ENCODE assay signal across 8 cellular contexts in the genomic region with DNA sequence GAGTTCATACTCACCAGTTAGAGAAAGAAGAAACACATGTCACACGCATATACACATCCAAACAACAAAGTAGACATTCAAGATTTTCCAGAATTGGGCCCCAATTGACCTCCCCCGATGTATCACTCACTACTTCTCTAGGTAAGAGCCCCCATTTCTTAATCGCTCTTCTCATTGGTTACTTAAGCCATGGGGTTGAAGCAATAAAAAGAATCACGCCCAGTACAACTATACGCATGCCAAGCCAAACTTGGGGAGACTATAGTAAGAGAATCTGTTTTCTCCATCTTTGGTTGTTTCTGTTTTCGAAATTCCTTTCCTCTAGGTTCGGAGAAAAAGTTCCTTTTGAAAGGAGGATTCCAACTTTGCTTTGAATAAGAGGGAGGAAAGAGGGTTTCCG. TPM values are rescaled to one million over a fixed set of nuclear protein-coding genes. Genes with fewer than 3 reads are reported as not detected.
DNase-seq lines count a peak whose midpoint lies in the region; ATAC-seq and TF ChIP-seq lines count a peak whose summit lies in the region.

No MANE protein-coding gene starts in this region.

- intact Hi-C loops in activated T-helper 1 cell treated with anti-CD3 and anti-CD28 coated beads, Interleukin-12 subunit alpha, Interleukin-12 subunit beta, Interleukin-2, Interleukin-4 antibody, amounts not matched to agents 30 ng/mL and 10 ng/mL and 1 ng/mL, durations not matched to agents 14 hours and 24 hours and 36 hours (cut with micrococcal nuclease) = loop anchor here (1.0 to 5.0 kb wide), 4 partner anchors 34 to 174 kb away; no protein-coding TSS in a partner anchor
- intact Hi-C loops in left ventricle myocardium superior (cut with micrococcal nuclease) = no loop called here

- H3K4me3 ChIP-seq in BJ (ENCODE audit: low read depth, low read length) = peak overlapping the region; percentile 61
- H3K4me3 ChIP-seq in rectal smooth muscle tissue (ENCODE audit: low read length) = peak overlapping the region; percentile 85

- H3K9ac ChIP-seq in rectal smooth muscle tissue (ENCODE audit: low read length) = peak overlapping the region; percentile 87

- POLR2A ChIA-PET in BJ (lab: Charles Lee) = no interaction called here

- no peaks in the 10 kb centered on the region for H3K9me3 Mint-ChIP-seq in activated T-helper 1 cell treated with anti-CD3 and anti-CD28 coated beads, Interleukin-12 subunit alpha, Interleukin-12 subunit beta, Interleukin-2, Interleukin-4 antibody, amounts not matched to agents 30 ng/mL and 10 ng/mL and 1 ng/mL, durations not matched to agents 14 hours and 24 hours and 36 hours

- DNase-seq in BJ (ENCODE audit: low read depth) = peak; percentile 9
- DNase-seq in activated T-helper 1 cell treated with anti-CD3 and anti-CD28 coated beads, Interleukin-12 subunit alpha, Interleukin-12 subunit beta, Interleukin-2, Interleukin-4 antibody, amounts not matched to agents 30 ng/mL and 10 ng/mL and 1 ng/mL, durations not matched to agents 14 hours and 24 hours and 36 hours (ENCODE audit: low spot score) = no peak
- DNase-seq in left ventricle myocardium superior = no peak
- DNase-seq in NCI-H1436 treated with DMSO at 0.1 percent for 48 hours (lab: John Stamatoyannopoulos, UW) = no peak
- DNase-seq in NCI-H1417 treated with DMSO at 0.1 percent for 48 hours (lab: John Stamatoyannopoulos, UW) = no peak
- no peak for DNase-seq in SKM-1 (lab: John Stamatoyannopoulos, UW; ENCODE audit: unreplicated experiment)

- H3K27me3 Mint-ChIP-seq in activated T-helper 1 cell treated with anti-CD3 and anti-CD28 coated beads, Interleukin-12 subunit alpha, Interleukin-12 subunit beta, Interleukin-2, Interleukin-4 antibody, amounts not matched to agents 30 ng/mL and 10 ng/mL and 1 ng/mL, durations not matched to agents 14 hours and 24 hours and 36 hours (ENCODE audit: insufficient read depth) = peaks cover 31% of the 10 kb centered on the region

- H3K36me3 Mint-ChIP-seq in activated T-helper 1 cell treated with anti-CD3 and anti-CD28 coated beads, Interleukin-12 subunit alpha, Interleukin-12 subunit beta, Interleukin-2, Interleukin-4 antibody, amounts not matched to agents 30 ng/mL and 10 ng/mL and 1 ng/mL, durations not matched to agents 14 hours and 24 hours and 36 hours (ENCODE audit: low read depth) = peaks cover 31% of the 10 kb centered on the region

- no peak for TF ChIP-seq CTCF in BJ (IDR thresholded peaks at IDR 0.05; ENCODE audit: insufficient read depth, low read depth, low read length)

- ATAC-seq in HG03060 (IDR thresholded peaks at IDR 0.05; ENCODE audit: low read depth, unreplicated experiment) = peak; percentile 10
- peak; percentile 39 for ATAC-seq in left ventricle myocardium superior

- H3K4me1 Mint-ChIP-seq in activated T-helper 1 cell treated with anti-CD3 and anti-CD28 coated beads, Interleukin-12 subunit alpha, Interleukin-12 subunit beta, Interleukin-2, Interleukin-4 antibody, amounts not matched to agents 30 ng/mL and 10 ng/mL and 1 ng/mL, durations not matched to agents 14 hours and 24 hours and 36 hours (ENCODE audit: low read depth) = peaks cover 31% of the 10 kb centered on the region

- no peaks in the 10 kb centered on the region for H3K27me3 ChIP-seq in BJ (ENCODE audit: control insufficient read depth, insufficient read depth, low read length)
- no peaks in the 10 kb centered on the region for H3K27me3 ChIP-seq in rectal smooth muscle tissue (ENCODE audit: control insufficient read depth, insufficient read depth, low read length)

- H3K36me3 ChIP-seq in BJ (ENCODE audit: control insufficient read depth, insufficient read depth, low read length) (no peaks in the 10 kb centered on the region), rectal smooth muscle tissue (ENCODE audit: control insufficient read depth, insufficient read depth, low read length) (peaks cover 3% of the 10 kb centered on the region)

- H3K27ac ChIP-seq in rectal smooth muscle tissue (ENCODE audit: low read depth, low read length) = peak overlapping the region; percentile 89

- CTCF ChIA-PET in BJ (lab: Yijun Ruan, JAX) = no interaction called here

- peak overlapping the region; percentile 96 for H3K4me3 Mint-ChIP-seq in activated T-helper 1 cell treated with anti-CD3 and anti-CD28 coated beads, Interleukin-12 subunit alpha, Interleukin-12 subunit beta, Interleukin-2, Interleukin-4 antibody, amounts not matched to agents 30 ng/mL and 10 ng/mL and 1 ng/mL, durations not matched to agents 14 hours and 24 hours and 36 hours

- peak overlapping the region; percentile 81 for H3K27ac Mint-ChIP-seq in activated T-helper 1 cell treated with anti-CD3 and anti-CD28 coated beads, Interleukin-12 subunit alpha, Interleukin-12 subunit beta, Interleukin-2, Interleukin-4 antibody, amounts not matched to agents 30 ng/mL and 10 ng/mL and 1 ng/mL, durations not matched to agents 14 hours and 24 hours and 36 hours

- peaks cover 6% of the 10 kb centered on the region for H3K4me1 ChIP-seq in rectal smooth muscle tissue (ENCODE audit: control insufficient read depth, insufficient read depth, low read length)

RNA-seq across cellular contexts. Expression of gene DDX52, which starts 0.5 kb away (rescaled TPM):
- polyA plus RNA-seq in BJ (2011; rRNA removed) = 14.7 and 24.4 TPM in 2 replicates
- polyA minus RNA-seq in BJ (2011; rRNA and poly(A)+ RNA removed) = 10.1 and 11.3 TPM in 2 replicates
- total RNA-seq in activated T-helper 1 cell treated with anti-CD3 and anti-CD28 coated beads, Interleukin-12 subunit alpha, Interleukin-12 subunit beta, Interleukin-2, Interleukin-4 antibody, amounts not matched to agents 30 ng/mL and 10 ng/mL and 1 ng/mL, durations not matched to agents 14 hours and 24 hours and 36 hours = 48.7 and 55.0 TPM in 2 replicates
- 14.6 TPM for total RNA-seq in left ventricle myocardium superior

RNA-seq across cellular contexts. Expression of gene SYNRG, which starts 33.5 kb away (rescaled TPM):
- 10.2 and 13.1 TPM in 2 replicates for polyA plus RNA-seq in BJ (2011; rRNA removed)
- polyA minus RNA-seq in BJ (2011; rRNA and poly(A)+ RNA removed) = 16.8 and 26.0 TPM in 2 replicates
- 51.3 and 51.4 TPM in 2 replicates for total RNA-seq in activated T-helper 1 cell treated with anti-CD3 and anti-CD28 coated beads, Interleukin-12 subunit alpha, Interleukin-12 subunit beta, Interleukin-2, Interleukin-4 antibody, amounts not matched to agents 30 ng/mL and 10 ng/mL and 1 ng/mL, durations not matched to agents 14 hours and 24 hours and 36 hours
- total RNA-seq in left ventricle myocardium superior = 36.2 TPM
